20 cellular contexts compared by ENCODE assay signal in genomic region chr9:36812556-36812955, GRCh38.
A peak's percentile ranks its signal among the peaks of the same experiment; 100 is the strongest.
DNase-seq lines count a peak whose midpoint lies in the region; ATAC-seq, FAIRE-seq and TF ChIP-seq lines count a peak whose summit lies in the region.
"Had no signal": no experiment of that assay in that cellular context is flagged by ENCODE, and none has a peak within 500 bp of the region (broad histone marks: within the 10 kb centered on the region; RNA-seq: fewer than 3 reads in every experiment).

No MANE protein-coding gene starts in this region.

- in situ Hi-C loops in HepG2 (cut with HindIII; ENCODE audit: extremely low pct_ligation_motif_present, low pct_unique_long_range_greater_than_20kb): no loop called here

- POLR2A ChIA-PET in HepG2 (lab: Yijun Ruan, JAX): no interaction called here

- no peak for FAIRE-seq in HepG2 (lab: Jason Lieb, UNC)
- FAIRE-seq: A549, D721Med, G401.6, GM12891, GM19239 had no signal

- intact Hi-C loops in HepG2 (cut with micrococcal nuclease; ENCODE audit: unreplicated experiment): no loop called here
- intact Hi-C loops in right lobe of liver (cut with DNase I): no loop called here
- intact Hi-C loops in sigmoid colon (cut with DNase I): no loop called here

- H4K20me1 ChIP-seq in HepG2 (ENCODE audit: insufficient read depth, low read length): no peaks in the 10 kb centered on the region
- H4K20me1 ChIP-seq: BLaER1 treated with 17β-estradiol and CSF1 and Interleukin-3, amounts not matched to agents 10 nM and 100 nM had no signal

- no peak overlapping the region for H3K4me2 ChIP-seq in HepG2 (ENCODE audit: low read depth, low read length)
- H3K4me2 ChIP-seq: A549; BLaER1 treated with 17β-estradiol and CSF1 and Interleukin-3, amounts not matched to agents 10 nM and 100 nM had no signal

- no peaks in the 10 kb centered on the region for H3K79me2 ChIP-seq in HepG2 (ENCODE audit: insufficient read depth, low read length)

- TF ChIP-seq RAD21 in HepG2 (CRISPR knock-in tag; IDR thresholded peaks at IDR 0.05): no peak

- no peaks in the 10 kb centered on the region; a peak in 2 of 5 replicates for H3K27me3 ChIP-seq in HepG2 (ENCODE audit: control insufficient read depth in 1 of 2, insufficient read depth in 2 of 2, low read length in 2 of 2)
- no peaks in the 10 kb centered on the region for H3K27me3 ChIP-seq in right lobe of liver
- peaks cover 0 to 7% (median 0%) of the 10 kb centered on the region in 3 donors for H3K27me3 ChIP-seq in sigmoid colon
- H3K27me3 ChIP-seq: BLaER1 treated with 17β-estradiol and CSF1 and Interleukin-3, amounts not matched to agents 10 nM and 100 nM had no signal

- H3K36me3 ChIP-seq in HepG2 (replicated peaks in 1 of 2; ENCODE audit: control insufficient read depth in 1 of 2, insufficient read depth in 2 of 2, low read length in 2 of 2) (no peaks in the 10 kb centered on the region), right lobe of liver (no peaks in the 10 kb centered on the region), sigmoid colon (no peaks in the 10 kb centered on the region)
- H3K36me3 ChIP-seq: BLaER1 treated with 17β-estradiol and CSF1 and Interleukin-3, amounts not matched to agents 10 nM and 100 nM had no signal

- TF ChIP-seq EP300 in HepG2 (IDR thresholded peaks at IDR 0.05; ENCODE audit: low read depth in 2 of 2, low read length in 2 of 2): no peak
- no peak for TF ChIP-seq EP300 in HepG2 (CRISPR knock-in tag; IDR thresholded peaks at IDR 0.05; ENCODE audit: borderline replicate concordance)
- no peak for TF ChIP-seq EP300 in sigmoid colon (IDR thresholded peaks at IDR 0.05)

- H3K4me3 ChIP-seq in HepG2 (replicated peaks in 1 of 3; ENCODE audit: insufficient read depth in 1 of 3, low read depth in 2 of 3, low read length in 3 of 3): no peak overlapping the region
- no peak overlapping the region for H3K4me3 ChIP-seq in right lobe of liver
- no peak overlapping the region for H3K4me3 ChIP-seq in sigmoid colon
- H3K4me3 ChIP-seq: A549; BLaER1 treated with 17β-estradiol and CSF1 and Interleukin-3, amounts not matched to agents 10 nM and 100 nM had no signal

- H3K27ac ChIP-seq in HepG2 (ENCODE audit: extremely low read length, insufficient read depth, low read length) (no peak overlapping the region), right lobe of liver (no peak overlapping the region), sigmoid colon (no peak overlapping the region)
- H3K27ac ChIP-seq: 22Rv1; A549; BLaER1 treated with 17β-estradiol and CSF1 and Interleukin-3, amounts not matched to agents 10 nM and 100 nM; C4-2B had no signal

- 0 out of 2 replicates have a peak, but pooled peaks cover 5% of the 10 kb centered on the region for H3K4me1 ChIP-seq in HepG2 (ENCODE audit: insufficient read depth, low read length)
- no peaks in the 10 kb centered on the region for H3K4me1 ChIP-seq in right lobe of liver
- H3K4me1 ChIP-seq in sigmoid colon: no peaks in the 10 kb centered on the region
- H3K4me1 ChIP-seq: A549, Caco-2 had no signal

- DNase-seq in HepG2 (ENCODE audit: low spot score) (no peak), right lobe of liver (no peak), sigmoid colon (peak; percentile 20), NOMO-1 treated with DMSO at 0.1 percent for 48 hours (lab: John Stamatoyannopoulos, UW; ENCODE audit: unreplicated experiment) (no peak)
- DNase-seq: AML-193; Caco-2; Calu3; CD4-positive, alpha-beta T cell; CD8-positive, alpha-beta T cell; DMS79 treated with DMSO at 0.1 percent for 48 hours; GF-D8 had no signal

- CTCF ChIA-PET in HepG2 (lab: Yijun Ruan, JAX; ENCODE audit: low intra/inter-chr PET ratio, low total read pairs): no interaction called here

- TF ChIP-seq POLR2A in HepG2 (IDR thresholded peaks at IDR 0.05; ENCODE audit: insufficient read depth in 1 of 2, low read depth in 2 of 2, low read length in 2 of 2) (no peak), right lobe of liver (IDR thresholded peaks at IDR 0.05) (no peak), sigmoid colon (IDR thresholded peaks at IDR 0.05) (no peak)

- no peak overlapping the region for H3K9ac ChIP-seq in HepG2 (ENCODE audit: insufficient read depth, low read depth, low read length)
- H3K9ac ChIP-seq: BLaER1 treated with 17β-estradiol and CSF1 and Interleukin-3, amounts not matched to agents 10 nM and 100 nM had no signal

- H2AFZ ChIP-seq in HepG2 (ENCODE audit: low read length): no peak overlapping the region

- no peak for ATAC-seq in HepG2
- ATAC-seq in right lobe of liver: no peak
- no peak for ATAC-seq in HG02642 (IDR thresholded peaks at IDR 0.05; ENCODE audit: poor library complexity, unreplicated experiment)
- ATAC-seq: A549; CD8-positive, alpha-beta T cell had no signal

- BruUV-seq in HepG2 (replicated peaks; lab: Mats Ljungman, UMichigan): no TSS peak

- H3K9me3 ChIP-seq in HepG2 (ENCODE audit: low read length) (no peaks in the 10 kb centered on the region), right lobe of liver (no peaks in the 10 kb centered on the region), sigmoid colon (no peaks in the 10 kb centered on the region)
- H3K9me3 ChIP-seq: A549, Caco-2 had no signal

- TF ChIP-seq CTCF in HepG2 (CRISPR knock-in tag; IDR thresholded peaks at IDR 0.05) (no peak), right lobe of liver (IDR thresholded peaks at IDR 0.05) (no peak), sigmoid colon (IDR thresholded peaks at IDR 0.05) (no peak)

TF ChIP-seq in HepG2, 621 proteins besides CTCF, POLR2A, EP300 and RAD21:
- TF ChIP-seq CENPBD1 (CRISPR knock-in tag; IDR thresholded peaks at IDR 0.05; ENCODE audit: borderline replicate concordance, low read depth): no peak
- TF ChIP-seq ZNF136 (CRISPR knock-in tag; IDR thresholded peaks at IDR 0.05; ENCODE audit: low read depth): no peak
- no peak for TF ChIP-seq ZGPAT (CRISPR knock-in tag; IDR thresholded peaks at IDR 0.05)
- TF ChIP-seq ZFP82 (CRISPR knock-in tag; IDR thresholded peaks at IDR 0.05; ENCODE audit: borderline replicate concordance): no peak
- TF ChIP-seq SOX6 (IDR thresholded peaks at IDR 0.05): no peak
- no peak for TF ChIP-seq SOX6 (CRISPR knock-in tag; IDR thresholded peaks at IDR 0.05)
- TF ChIP-seq NFYC (CRISPR knock-in tag; IDR thresholded peaks at IDR 0.05): no peak
- TF ChIP-seq POLR2AphosphoS2 (IDR thresholded peaks at IDR 0.05; ENCODE audit: low read depth, low read length): no peak
- TF ChIP-seq ZNF12 (CRISPR knock-in tag; IDR thresholded peaks at IDR 0.05): peak; percentile 92
